ENCODE assay signal across 18 cellular contexts in genomic region chr17:71963791-71964190, GRCh38.
"Had no signal": no experiment of that assay in that cellular context is flagged by ENCODE, and none has a peak within 500 bp of the region (broad histone marks: within the 10 kb centered on the region; RNA-seq: fewer than 3 reads in every experiment).

No MANE protein-coding gene starts in this region.

- H3K4me1 Mint-ChIP-seq: IgD-negative memory B cell had no signal

- H3K4me3 Mint-ChIP-seq: IgD-negative memory B cell had no signal

- H3K27me3 Mint-ChIP-seq: IgD-negative memory B cell had no signal

- H3K9me3 ChIP-seq: SK-N-SH had no signal

- H3K36me3 Mint-ChIP-seq: IgD-negative memory B cell had no signal

- H3K4me3 ChIP-seq: K562, SJSA1 had no signal

- H3K27ac ChIP-seq: KMS-11, SJSA1 had no signal

- H3K27ac Mint-ChIP-seq: IgD-negative memory B cell had no signal

- H3K4me1 ChIP-seq: SJSA1 had no signal

- DNase-seq: Kasumi-1, MM.1S, NCI-H1092 treated with DMSO at 0.1 percent for 48 hours, NCI-H1436, NCI-H187, NCI-H2029, NCI-H2081 treated with DMSO at 0.1 percent for 48 hours, NCI-H226, NCI-H510A, NCI-H774, Right ventricle myocardium superior, RPMI8226, SIG-M5 had no signal

- H3K36me3 ChIP-seq: SJSA1 had no signal
